In genomic region chr16:31009894-31010293, GRCh38 we compare ENCODE assay signal across 11 cellular contexts. TPM values are rescaled to one million over a fixed set of nuclear protein-coding genes. Genes with fewer than 3 reads are reported as not detected.
DNase-seq lines count a peak whose midpoint lies in the region; ATAC-seq and TF ChIP-seq lines count a peak whose summit lies in the region.
"Had no signal": no experiment of that assay in that cellular context is flagged by ENCODE, and none has a peak within 500 bp of the region (broad histone marks: within the 10 kb centered on the region; RNA-seq: fewer than 3 reads in every experiment).

No MANE protein-coding gene starts in this region.

- intact Hi-C loops in natural killer cell (cut with micrococcal nuclease) = no loop called here

- H3K36me3 ChIP-seq in thymus (ENCODE audit: control insufficient read depth, insufficient read depth) = no peaks in the 10 kb centered on the region
- H3K36me3 ChIP-seq: heart left ventricle had no signal

- H3K36me3 Mint-ChIP-seq in natural killer cell = no peaks in the 10 kb centered on the region
- no peaks in the 10 kb centered on the region for H3K36me3 Mint-ChIP-seq in natural killer cell treated with Interleukin-12 subunit alpha and Interleukin-12 subunit beta and Interleukin-15 and Interleukin-18, amount 100 ng/mL, for 72 hours
- H3K36me3 Mint-ChIP-seq in activated T-helper 17 cell treated with anti-CD3 and anti-CD28 coated beads, Interleukin-2, amount 50 U/mL, for 72 hours (ENCODE audit: low read depth) = no peaks in the 10 kb centered on the region

- no peaks in the 10 kb centered on the region for H3K9me3 Mint-ChIP-seq in natural killer cell
- no peaks in the 10 kb centered on the region for H3K9me3 Mint-ChIP-seq in natural killer cell treated with Interleukin-12 subunit alpha and Interleukin-12 subunit beta and Interleukin-15 and Interleukin-18, amount 100 ng/mL, for 72 hours
- no peaks in the 10 kb centered on the region for H3K9me3 Mint-ChIP-seq in activated T-helper 17 cell treated with anti-CD3 and anti-CD28 coated beads, Interleukin-2, amount 50 U/mL, for 72 hours

- H3K27me3 Mint-ChIP-seq in natural killer cell (ENCODE audit: low read depth in 2 of 2) = peaks cover 27 to 49% of the 10 kb centered on the region in 2 donors
- H3K27me3 Mint-ChIP-seq in natural killer cell treated with Interleukin-12 subunit alpha and Interleukin-12 subunit beta and Interleukin-15 and Interleukin-18, amount 100 ng/mL, for 72 hours = peaks cover 39 to 42% of the 10 kb centered on the region in 2 donors
- H3K27me3 Mint-ChIP-seq in activated T-helper 17 cell treated with anti-CD3 and anti-CD28 coated beads, Interleukin-2, amount 50 U/mL, for 72 hours = peaks cover 26% of the 10 kb centered on the region

- DNase-seq in natural killer cell = no peak
- DNase-seq in natural killer cell treated with Interleukin-12 subunit alpha and Interleukin-12 subunit beta and Interleukin-15 and Interleukin-18, amount 100 ng/mL, for 72 hours (ENCODE audit: low spot score) = no peak
- DNase-seq in NCI-H2029 (lab: John Stamatoyannopoulos, UW) = no peak
- DNase-seq: NCI-H526 treated with DMSO at 0.1 percent for 48 hours had no signal

- peak overlapping the region; percentile 74 for H3K4me3 Mint-ChIP-seq in natural killer cell
- no peak overlapping the region for H3K4me3 Mint-ChIP-seq in natural killer cell treated with Interleukin-12 subunit alpha and Interleukin-12 subunit beta and Interleukin-15 and Interleukin-18, amount 100 ng/mL, for 72 hours
- H3K4me3 Mint-ChIP-seq in activated T-helper 17 cell treated with anti-CD3 and anti-CD28 coated beads, Interleukin-2, amount 50 U/mL, for 72 hours = peak overlapping the region; percentile 47

- 54% methylated on average over 11 of the region's 11 CpGs for WGBS in thymus

- peaks cover 12% of the 10 kb centered on the region for H3K27me3 ChIP-seq in thymus (ENCODE audit: control insufficient read depth, insufficient read depth)

- ATAC-seq in natural killer cell = no peak
- ATAC-seq in natural killer cell treated with Interleukin-12 subunit alpha and Interleukin-12 subunit beta and Interleukin-15 and Interleukin-18, amount 100 ng/mL, for 72 hours = no peak
- no peak for ATAC-seq in activated T-helper 17 cell treated with anti-CD3 and anti-CD28 coated beads, Interleukin-2, amount 50 U/mL, for 72 hours (replicated peaks)
- no peak for ATAC-seq in HG02798 (IDR thresholded peaks at IDR 0.05; ENCODE audit: poor library complexity, unreplicated experiment)
- no peak for ATAC-seq in GM18909 (IDR thresholded peaks at IDR 0.05; ENCODE audit: poor library complexity, unreplicated experiment)
- ATAC-seq: heart left ventricle had no signal

- no peak overlapping the region for H3K27ac Mint-ChIP-seq in natural killer cell
- no peak overlapping the region for H3K27ac Mint-ChIP-seq in natural killer cell treated with Interleukin-12 subunit alpha and Interleukin-12 subunit beta and Interleukin-15 and Interleukin-18, amount 100 ng/mL, for 72 hours
- peak overlapping the region; percentile 26 for H3K27ac Mint-ChIP-seq in activated T-helper 17 cell treated with anti-CD3 and anti-CD28 coated beads, Interleukin-2, amount 50 U/mL, for 72 hours

- H3K27ac ChIP-seq in thymus (ENCODE audit: low read depth) = no peak overlapping the region
- H3K27ac ChIP-seq: heart left ventricle, parathyroid adenoma had no signal

- no peaks in the 10 kb centered on the region for H3K9me3 ChIP-seq in thymus (ENCODE audit: control insufficient read depth)
- H3K9me3 ChIP-seq: heart left ventricle had no signal

- H3K4me1 ChIP-seq in thymus (ENCODE audit: control insufficient read depth, insufficient read depth, low read length) = no peaks in the 10 kb centered on the region
- H3K4me1 ChIP-seq: parathyroid adenoma had no signal

- no peak for TF ChIP-seq CTCF in natural killer cell (IDR thresholded peaks at IDR 0.05)

- peak overlapping the region; percentile 40 for H3K4me3 ChIP-seq in iPS-11a (ENCODE audit: low read depth, low read length)
- H3K4me3 ChIP-seq in thymus (ENCODE audit: low read length) = peak overlapping the region; percentile 50

- peaks cover 0 to 20% of the 10 kb centered on the region in 2 donors for H3K4me1 Mint-ChIP-seq in natural killer cell
- peaks cover 6 to 15% of the 10 kb centered on the region in 2 donors for H3K4me1 Mint-ChIP-seq in natural killer cell treated with Interleukin-12 subunit alpha and Interleukin-12 subunit beta and Interleukin-15 and Interleukin-18, amount 100 ng/mL, for 72 hours (ENCODE audit: low read depth in 2 of 2)
- H3K4me1 Mint-ChIP-seq in activated T-helper 17 cell treated with anti-CD3 and anti-CD28 coated beads, Interleukin-2, amount 50 U/mL, for 72 hours = peaks cover 4% of the 10 kb centered on the region

RNA-seq across cellular contexts. Expression of gene STX1B, which starts 0.5 kb away (rescaled TPM):
- total RNA-seq in natural killer cell = 1 to 10 TPM in 1 of 3 donors, under 1 TPM in 2; 0.14 to 1.6 (median 0.32) TPM
- total RNA-seq in natural killer cell treated with Interleukin-12 subunit alpha and Interleukin-12 subunit beta and Interleukin-15 and Interleukin-18, amount 100 ng/mL, for 72 hours = under 1 TPM; 0.05 to 0.50 TPM
- under 1 TPM; 0.17 to 0.95 TPM for total RNA-seq in activated T-helper 17 cell treated with anti-CD3 and anti-CD28 coated beads, Interleukin-2, amount 50 U/mL, for 72 hours
- 1.0 TPM for polyA plus RNA-seq in thymus

RNA-seq across cellular contexts. Expression of gene STX4, which starts 23.5 kb away (rescaled TPM):
- 100 to 1,000 TPM; 128 to 145 (median 133) TPM for total RNA-seq in natural killer cell
- total RNA-seq in natural killer cell treated with Interleukin-12 subunit alpha and Interleukin-12 subunit beta and Interleukin-15 and Interleukin-18, amount 100 ng/mL, for 72 hours = 10 to 100 TPM; 85.1 to 92.0 TPM
- 10 to 100 TPM; 49.4 to 76.9 TPM for total RNA-seq in activated T-helper 17 cell treated with anti-CD3 and anti-CD28 coated beads, Interleukin-2, amount 50 U/mL, for 72 hours
- 108 TPM for polyA plus RNA-seq in thymus

RNA-seq across cellular contexts. Expression of gene HSD3B7, which starts 24.9 kb away (rescaled TPM):
- 1 to 10 TPM in 1 of 3 donors, under 1 TPM in 2; 0.26 to 2.1 (median 0.39) TPM for total RNA-seq in natural killer cell
- total RNA-seq in natural killer cell treated with Interleukin-12 subunit alpha and Interleukin-12 subunit beta and Interleukin-15 and Interleukin-18, amount 100 ng/mL, for 72 hours = 1 to 10 TPM; 2.3 to 5.3 TPM
- 1 to 10 TPM; 8.8 TPM for total RNA-seq in activated T-helper 17 cell treated with anti-CD3 and anti-CD28 coated beads, Interleukin-2, amount 50 U/mL, for 72 hours
- polyA plus RNA-seq in thymus = 8.4 TPM

RNA-seq across cellular contexts. Expression of gene SETD1A, which starts 52.3 kb away (rescaled TPM):
- total RNA-seq in natural killer cell = 10 to 100 TPM; 32.9 to 34.5 (median 33.9) TPM
- total RNA-seq in natural killer cell treated with Interleukin-12 subunit alpha and Interleukin-12 subunit beta and Interleukin-15 and Interleukin-18, amount 100 ng/mL, for 72 hours = 10 to 100 TPM; 27.5 to 40.0 TPM
- 10 to 100 TPM; 27.5 to 33.7 TPM for total RNA-seq in activated T-helper 17 cell treated with anti-CD3 and anti-CD28 coated beads, Interleukin-2, amount 50 U/mL, for 72 hours
- 13.1 TPM for polyA plus RNA-seq in thymus
